Comparison of ENCODE assay signal across 8 cellular contexts in the genomic region with DNA sequence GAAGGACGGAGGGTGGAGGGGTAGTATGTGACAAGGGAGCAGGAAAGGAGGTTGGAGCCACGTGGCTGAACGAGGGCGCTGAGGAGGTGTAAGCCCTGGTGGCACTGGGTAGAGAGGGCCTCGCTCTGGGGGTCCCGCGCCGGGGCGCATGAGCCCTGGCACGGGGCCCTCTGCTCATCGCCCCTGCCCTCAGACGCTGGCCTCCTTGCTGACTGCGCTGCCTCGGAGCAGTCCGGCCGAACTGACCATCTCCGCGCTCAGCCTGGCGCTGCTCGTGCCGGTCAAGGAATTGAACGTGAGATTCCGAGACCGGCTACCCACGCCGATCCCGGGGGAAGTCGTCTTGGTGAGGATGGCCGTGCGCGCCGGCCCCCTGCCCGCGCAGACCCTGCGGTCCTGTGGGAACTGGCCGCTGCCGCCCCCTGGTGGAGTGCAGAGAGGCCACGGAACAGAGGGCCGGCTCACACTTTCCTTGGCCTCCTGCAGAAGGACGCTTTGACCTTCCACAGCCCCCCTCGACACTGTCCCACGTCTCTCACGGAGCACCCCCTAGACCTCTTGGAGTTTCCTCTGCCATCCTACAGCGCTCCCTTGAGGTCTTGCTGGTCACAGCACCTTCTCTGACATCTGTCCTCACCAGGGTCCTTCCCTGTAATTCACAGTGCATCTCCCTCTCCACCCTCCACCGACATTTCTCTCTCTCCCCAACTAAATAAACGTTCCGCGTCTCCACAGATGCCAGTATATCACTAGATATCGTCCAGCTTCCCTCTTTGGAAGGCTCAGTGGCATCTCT. TPM values are rescaled to one million over a fixed set of nuclear protein-coding genes. Genes with fewer than 3 reads are reported as not detected.
DNase-seq lines count a peak whose midpoint lies in the region; ATAC-seq, FAIRE-seq and TF ChIP-seq lines count a peak whose summit lies in the region.

No MANE protein-coding gene starts in this region.

- H3K4me3 ChIP-seq in GM08714 (ENCODE audit: low read length) (peak overlapping the region; percentile 6; the same call in 1 of the 2 replicates), K562 (peak overlapping the region; percentile 30), iPS-18c (ENCODE audit: insufficient read depth, low read depth, low read length) (peak overlapping the region; percentile 57), spleen (peak overlapping the region; percentile 5 to 67 (median 36))

- H3K4me1 ChIP-seq in K562 (replicated peaks in 1 of 2; ENCODE audit: control insufficient read depth in 2 of 2, insufficient read depth in 2 of 2, low read length in 2 of 2) (peaks cover 27 to 41% of the 10 kb centered on the region in 2 experiments), spleen (peaks cover 18 to 35% (median 28%) of the 10 kb centered on the region in 6 donors)

- peak; percentile 62 for DNase-seq in HK-2 (ENCODE audit: unreplicated experiment)
- peak in 4 of 5 donors; percentile 38 to 48 (median 42) for DNase-seq in T-helper 1 cell
- DNase-seq in K562 (ENCODE audit: extremely low read depth in 1 of 4, low spot score in 3 of 4) = peak; percentile 75 to 87 (median 86)
- DNase-seq in spleen = peak; percentile 88
- no peak for DNase-seq in SKM-1 treated with dmso at 0.1 percent for 144 hours (lab: John Stamatoyannopoulos, UW; ENCODE audit: unreplicated experiment)

- H3K27me3 ChIP-seq in K562 (ENCODE audit: control insufficient read depth in 2 of 2, insufficient read depth in 2 of 2, low read length in 2 of 2) (no peaks in the 10 kb centered on the region), spleen (replicated peaks in 1 of 7) (peaks cover 7 to 100% (median 76%) of the 10 kb centered on the region in 7 donors)

- peak; percentile 79 to 92 for TF ChIP-seq RAD21 in K562 (CRISPR knock-in tag; conservative IDR thresholded peaks at IDR 0.05 in 1 of 2, IDR thresholded peaks at IDR 0.05 in 1 of 2)

- TF ChIP-seq CTCF in K562 (IDR thresholded peaks at IDR 0.05 in 2 of 3, conservative IDR thresholded peaks at IDR 0.05 in 1 of 3; ENCODE audit: insufficient read depth in 2 of 3, low read depth in 1 of 3, low read length in 3 of 3) (peak; percentile 81 to 95 (median 92)), spleen (IDR thresholded peaks at IDR 0.05 in 8 of 11, conservative IDR thresholded peaks at IDR 0.05 in 3 of 11) (peak; percentile 40 to 92 (median 86))

- no peaks in the 10 kb centered on the region for H4K20me1 ChIP-seq in K562 (replicated peaks; ENCODE audit: control insufficient read depth, insufficient read depth, low read length)

- WGBS in K562 (ENCODE audit: insufficient coverage, low coverage, missing lambda C conversion rate) = 5% methylated on average over 39 of the region's 49 CpGs
- WGBS in spleen, 5 donors = 2 to 3% (median 2%) methylated on average over 24 to 49 of the region's 49 CpGs

- peak overlapping the region; percentile 76 for H3K4me2 ChIP-seq in K562 (ENCODE audit: insufficient read depth, low read length)

- peak overlapping the region; percentile 27 to 90; a peak in 3 of 4 replicates for H3K9ac ChIP-seq in K562 (ENCODE audit: insufficient read depth in 1 of 2, low read depth in 2 of 2, low read length in 2 of 2)

- H3K27ac ChIP-seq in K562 (ENCODE audit: extremely low read depth, low read depth, low read length) (no peak overlapping the region), spleen (no peak overlapping the region)

- FAIRE-seq in K562 (lab: Jason Lieb, UNC) = peak; percentile 91

- no peaks in the 10 kb centered on the region for H3K9me3 ChIP-seq in K562 (replicated peaks; ENCODE audit: control insufficient read depth, insufficient read depth, low read depth, low read length)
- no peaks in the 10 kb centered on the region for H3K9me3 ChIP-seq in iPS-18c (ENCODE audit: control insufficient read depth, insufficient read depth, low read length)
- H3K9me3 ChIP-seq in spleen = no peaks in the 10 kb centered on the region

- intact Hi-C loops in K562 (cut with micrococcal nuclease) (loop anchor here (1.0 to 5.0 kb wide), 2 partner anchors 38 to 99 kb away; a partner anchor contains a TSS), spleen (cut with DNase I; ENCODE audit: low total_unique reads) (loop anchor here (5.0 kb wide), 1 partner anchor 39 kb away; no protein-coding TSS in a partner anchor)

- CTCF ChIA-PET in K562 (lab: Yijun Ruan, JAX; ENCODE audit: low intra/inter-chr PET ratio) = interaction anchor here (0.7 to 2.7 kb wide), 2 partner anchors 11 to 39 kb away, joined by 3 to 36 read pairs; no protein-coding TSS in a partner anchor

- no TSS peak for BruUV-seq in K562 (replicated peaks; lab: Mats Ljungman, UMichigan)

- ATAC-seq in K562 (peak; percentile 93), HG03565 (IDR thresholded peaks at IDR 0.05; ENCODE audit: unreplicated experiment) (no peak)

- no peaks in the 10 kb centered on the region for H3K79me2 ChIP-seq in K562 (ENCODE audit: control insufficient read depth, insufficient read depth, low read length)

- H3K36me3 ChIP-seq in K562 (ENCODE audit: control insufficient read depth, insufficient read depth, low read length) (peaks cover 9% of the 10 kb centered on the region; the same call in 1 of the 3 replicates), spleen (no peaks in the 10 kb centered on the region)

- H3K9me1 ChIP-seq in K562 (ENCODE audit: control insufficient read depth, insufficient read depth, low read length) = no peaks in the 10 kb centered on the region

- no peak for TF ChIP-seq POLR2A in K562 (conservative IDR thresholded peaks at IDR 0.05)
- no peak for TF ChIP-seq POLR2A in spleen (IDR thresholded peaks at IDR 0.05)

- H2AFZ ChIP-seq in K562 (ENCODE audit: low read depth, low read length) = peak overlapping the region; percentile 94

- no peak for TF ChIP-seq EP300 in K562 (IDR thresholded peaks at IDR 0.05; ENCODE audit: low read length)

- in situ Hi-C loops in K562 (cut with MboI) = no loop called here

- POLR2A ChIA-PET in K562 (lab: Yijun Ruan, JAX) = interaction anchor here (0.9 to 1.4 kb wide), 5 partner anchors 9 to 105 kb away, joined by 3 to 5 read pairs (median 4); a partner anchor contains a TSS

RNA-seq across cellular contexts. Expression of a gene that starts 10.5 kb away (rescaled TPM):
- total RNA-seq in K562 (2011; cell fraction: chromatin; rRNA removed; ENCODE audit: low replicate concordance) = 50.1 and 109 TPM in 2 replicates
- 60.5 and 65.7 TPM in 2 replicates for total RNA-seq in K562 (2011; cell fraction: nucleolus; rRNA removed)
- total RNA-seq in K562 (2011; cell fraction: nucleoplasm; rRNA removed) = 44.0 and 54.3 TPM in 2 replicates
- total RNA-seq in K562 (2014; rRNA removed) (11.6 and 18.6 TPM in 2 replicates), K562 (2014; rRNA removed; fragmentation: Illumina TruSeq; extraction: Trizol) (7.5 and 9.2 TPM in 2 replicates), K562 (2015; rRNA removed; fragmentation: Illumina TruSeq; extraction: Trizol) (4.9 and 6.1 TPM in 2 replicates), K562 (2021) (13.6 and 15.0 TPM in 2 replicates), spleen (10 to 100 TPM in 6 of 7 donors, 1 to 10 TPM in 1; 9.3 to 19.5 (median 14.8) TPM)
- polyA plus RNA-seq in K562 (2011; rRNA removed) (13.3 and 18.1 TPM in 2 replicates), K562 (2014; fragmentation: Illumina TruSeq; extraction: Trizol) (14.1 and 14.9 TPM in 2 replicates), K562 (2014; fragmentation: Nextera tagmentation; extraction: Ambion mirVana) (1 to 10 TPM in 1 of 2 experiments, under 1 TPM in 1; 0.13 to 1.4 TPM), K562 (2014; rRNA removed) (16.0 and 17.3 TPM in 2 replicates), spleen (10 to 100 TPM; 13.7 to 26.6 (median 22.5) TPM)
- polyA plus RNA-seq in K562 (2011; cell fraction: cytosol; rRNA removed) = 8.7 and 11.6 TPM in 2 replicates
- 115 and 121 TPM in 2 replicates for polyA plus RNA-seq in K562 (2011; cell fraction: nucleus; rRNA removed)
- 13.4 and 18.0 TPM in 2 replicates for polyA plus RNA-seq in K562 (2012)
- 6.2 and 7.1 TPM in 2 replicates for polyA minus RNA-seq in K562 (2011; rRNA and poly(A)+ RNA removed)
- 2.8 TPM in 2 replicates for polyA minus RNA-seq in K562 (2011; cell fraction: cytosol; rRNA and poly(A)+ RNA removed)
- 10.5 and 16.6 TPM in 2 replicates for polyA minus RNA-seq in K562 (2011; cell fraction: nucleus; rRNA and poly(A)+ RNA removed)

RNA-seq across cellular contexts. Expression of a gene that starts 11.3 kb away (rescaled TPM):
- 50.8 and 90.4 TPM in 2 replicates for total RNA-seq in K562 (2011; cell fraction: chromatin; rRNA removed; ENCODE audit: low replicate concordance)
- total RNA-seq in K562 (2011; cell fraction: nucleolus; rRNA removed) = 64.4 and 74.2 TPM in 2 replicates
- 62.8 and 71.3 TPM in 2 replicates for total RNA-seq in K562 (2011; cell fraction: nucleoplasm; rRNA removed)
- 18.3 and 21.8 TPM in 2 replicates for total RNA-seq in K562 (2014; rRNA removed)
- 5.9 and 7.7 TPM in 2 replicates for total RNA-seq in K562 (2014; rRNA removed; fragmentation: Illumina TruSeq; extraction: Trizol)
- 9.8 and 9.9 TPM in 2 replicates for total RNA-seq in K562 (2015; rRNA removed; fragmentation: Illumina TruSeq; extraction: Trizol)
- 26.3 and 32.2 TPM in 2 replicates for total RNA-seq in K562 (2021)
- 7.3 and 12.2 TPM in 2 replicates for polyA plus RNA-seq in K562 (2011; rRNA removed)
- polyA plus RNA-seq in K562 (2011; cell fraction: cytosol; rRNA removed) = 7.6 and 15.8 TPM in 2 replicates
- 63.0 and 75.2 TPM in 2 replicates for polyA plus RNA-seq in K562 (2011; cell fraction: nucleus; rRNA removed)
- polyA plus RNA-seq in K562 (2012) = 14.4 and 26.8 TPM in 2 replicates
- 17.4 and 17.5 TPM in 2 replicates for polyA plus RNA-seq in K562 (2014; fragmentation: Illumina TruSeq; extraction: Trizol)
- 1 to 10 TPM; 1.0 to 1.7 TPM for polyA plus RNA-seq in K562 (2014; fragmentation: Nextera tagmentation; extraction: Ambion mirVana)
- polyA plus RNA-seq in K562 (2014; rRNA removed) = 20.6 and 21.0 TPM in 2 replicates
- 6.4 and 6.5 TPM in 2 replicates for polyA minus RNA-seq in K562 (2011; rRNA and poly(A)+ RNA removed)
- polyA minus RNA-seq in K562 (2011; cell fraction: cytosol; rRNA and poly(A)+ RNA removed) = 5.6 and 11.6 TPM in 2 replicates
- polyA minus RNA-seq in K562 (2011; cell fraction: nucleus; rRNA and poly(A)+ RNA removed) = 28.7 and 34.7 TPM in 2 replicates
- total RNA-seq in spleen = 1 to 10 TPM in 3 of 7 donors, under 1 TPM in 4; 0.39 to 2.2 (median 0.79) TPM
- polyA plus RNA-seq in spleen = 1 to 10 TPM in 1 of 3 donors, under 1 TPM in 2; 0.83 to 1.5 (median 0.93) TPM

RNA-seq across cellular contexts. Expression of a gene that starts 17.1 kb away (rescaled TPM):
- total RNA-seq in K562 (2011; cell fraction: chromatin; rRNA removed; ENCODE audit: low replicate concordance) = 0.44 and 0.72 TPM in 2 replicates
- 0.13 TPM in 1 of 2 replicates, not detected in the other for total RNA-seq in K562 (2011; cell fraction: nucleolus; rRNA removed)
- total RNA-seq in K562 (2011; cell fraction: nucleoplasm; rRNA removed) = 0.29 and 1.1 TPM in 2 replicates
- not detected in 2 replicates for total RNA-seq in K562 (2014; rRNA removed)
- total RNA-seq in K562 (2014; rRNA removed; fragmentation: Illumina TruSeq; extraction: Trizol) = not detected in 2 replicates
- total RNA-seq in K562 (2015; rRNA removed; fragmentation: Illumina TruSeq; extraction: Trizol) = not detected in 2 replicates
- 0.09 TPM in 1 of 2 replicates, not detected in the other for total RNA-seq in K562 (2021)
- polyA plus RNA-seq in K562 (2011; rRNA removed) = 0.15 TPM in 1 of 2 replicates, not detected in the other
- polyA plus RNA-seq in K562 (2011; cell fraction: cytosol; rRNA removed) = 0.03 and 0.04 TPM in 2 replicates
- polyA plus RNA-seq in K562 (2011; cell fraction: nucleus; rRNA removed) = 0.53 and 0.62 TPM in 2 replicates
- 0.05 TPM in 1 of 2 replicates, not detected in the other for polyA plus RNA-seq in K562 (2012)
- polyA plus RNA-seq in K562 (2014; fragmentation: Illumina TruSeq; extraction: Trizol) = not detected in 2 replicates
- polyA plus RNA-seq in K562 (2014; fragmentation: Nextera tagmentation; extraction: Ambion mirVana) = under 1 TPM; 0.03 to 0.06 TPM
- polyA plus RNA-seq in K562 (2014; rRNA removed) = not detected in 2 replicates
- not detected in 2 replicates for polyA minus RNA-seq in K562 (2011; rRNA and poly(A)+ RNA removed)
- not detected in 2 replicates for polyA minus RNA-seq in K562 (2011; cell fraction: cytosol; rRNA and poly(A)+ RNA removed)
- polyA minus RNA-seq in K562 (2011; cell fraction: nucleus; rRNA and poly(A)+ RNA removed) = 0.13 TPM in 1 of 2 replicates, not detected in the other
- 10 to 100 TPM; 15.3 to 30.7 (median 21.0) TPM for total RNA-seq in spleen
- 10 to 100 TPM; 13.7 to 24.3 (median 22.2) TPM for polyA plus RNA-seq in spleen

RNA-seq across cellular contexts. Expression of a gene that starts 30.7 kb away (rescaled TPM):
- 28.9 and 41.5 TPM in 2 replicates for total RNA-seq in K562 (2011; cell fraction: chromatin; rRNA removed; ENCODE audit: low replicate concordance)
- 20.9 and 21.7 TPM in 2 replicates for total RNA-seq in K562 (2011; cell fraction: nucleolus; rRNA removed)
- total RNA-seq in K562 (2011; cell fraction: nucleoplasm; rRNA removed) = 26.5 and 30.7 TPM in 2 replicates
- total RNA-seq in K562 (2014; rRNA removed) = 13.8 and 20.7 TPM in 2 replicates
- total RNA-seq in K562 (2014; rRNA removed; fragmentation: Illumina TruSeq; extraction: Trizol) = 18.3 and 19.9 TPM in 2 replicates
- total RNA-seq in K562 (2015; rRNA removed; fragmentation: Illumina TruSeq; extraction: Trizol) = 18.0 and 22.3 TPM in 2 replicates
- 28.8 and 29.3 TPM in 2 replicates for total RNA-seq in K562 (2021)
- polyA plus RNA-seq in K562 (2011; rRNA removed) = 31.3 and 31.4 TPM in 2 replicates
- polyA plus RNA-seq in K562 (2011; cell fraction: cytosol; rRNA removed) = 16.1 and 24.3 TPM in 2 replicates
- polyA plus RNA-seq in K562 (2011; cell fraction: nucleus; rRNA removed) = 42.4 and 45.7 TPM in 2 replicates
- 23.2 and 26.6 TPM in 2 replicates for polyA plus RNA-seq in K562 (2012)
- 39.5 and 41.4 TPM in 2 replicates for polyA plus RNA-seq in K562 (2014; fragmentation: Illumina TruSeq; extraction: Trizol)
- 10 to 100 TPM in 1 of 2 experiments, 1 to 10 TPM in 1; 9.0 to 10.8 TPM for polyA plus RNA-seq in K562 (2014; fragmentation: Nextera tagmentation; extraction: Ambion mirVana)
- 18.5 and 25.8 TPM in 2 replicates for polyA plus RNA-seq in K562 (2014; rRNA removed)
- 20.2 and 21.0 TPM in 2 replicates for polyA minus RNA-seq in K562 (2011; rRNA and poly(A)+ RNA removed)
- polyA minus RNA-seq in K562 (2011; cell fraction: cytosol; rRNA and poly(A)+ RNA removed) = 9.1 and 18.2 TPM in 2 replicates
- 6.7 and 9.2 TPM in 2 replicates for polyA minus RNA-seq in K562 (2011; cell fraction: nucleus; rRNA and poly(A)+ RNA removed)
- total RNA-seq in spleen = 10 to 100 TPM; 15.0 to 20.9 (median 18.8) TPM
- polyA plus RNA-seq in spleen = 1 to 10 TPM; 5.7 to 7.5 (median 6.3) TPM

Comparison
In these comparisons a context has a peak if more than half of its experiments do, and no peak if none do; other contexts are left out.
1. H3K4me3 ChIP-seq: peak in every context shown above with its lines; median percentile 57 in iPS-18c; 36 in spleen; 30 in K562; 6 in GM08714.
2. RNA of a gene that starts 17.1 kb away (total RNA-seq): 15.3 to 30.7 TPM in spleen; 0.09 to 1.1 TPM in K562; every median in the first group is over 4 times any median in the second.